ENCODE assay signal across 1 cellular context in genomic region chr5:181222630-181223040, GRCh38.
A peak's percentile ranks its signal among the peaks of the same experiment; 100 is the strongest.
TF ChIP-seq lines count a peak whose summit lies in the region.

No MANE protein-coding gene starts in this region.

TF ChIP-seq in HEK293, 187 proteins besides CTCF, POLR2A, EP300 and RAD21 (continued from another document):
- TF ChIP-seq ZNF518A (tag by site-specific recombination; conservative IDR thresholded peaks at IDR 0.05; ENCODE audit: low read depth) (no peak), KLF17 (tag by site-specific recombination; IDR thresholded peaks at IDR 0.05) (0 out of 2 replicates have a peak, but pooled peaks have one; percentile 6), ZNF610 (tag by site-specific recombination; IDR thresholded peaks at IDR 0.05; ENCODE audit: borderline replicate concordance) (no peak), ZNF341 (tag by site-specific recombination; IDR thresholded peaks at IDR 0.05; ENCODE audit: low read depth) (no peak), ZIC2 (tag by site-specific recombination; IDR thresholded peaks at IDR 0.05) (peak; percentile 78), ZNF292 (tag by site-specific recombination; IDR thresholded peaks at IDR 0.05; ENCODE audit: borderline replicate concordance, low read depth) (no peak)
TF ChIP-seq in HEK293: peak in this region for 10.
